Comparison of ENCODE assay signal across 29 cellular contexts in genomic region chr6:34633785-34634184, GRCh38.
"Had no signal": no experiment of that assay in that cellular context is flagged by ENCODE, and none has a peak within 500 bp of the region (broad histone marks: within the 10 kb centered on the region; RNA-seq: fewer than 3 reads in every experiment).

No MANE protein-coding gene starts in this region.

- H3K27me3 ChIP-seq: breast epithelium, gastrocnemius medialis, sigmoid colon, stomach, thyroid gland, upper lobe of right lung had no signal

- H3K4me3 ChIP-seq: breast epithelium, gastrocnemius medialis, left ventricle myocardium inferior, lung, mucosa of descending colon, sigmoid colon, stomach, thyroid gland, upper lobe of right lung had no signal

- DNase-seq: activated CD4-positive, alpha-beta T cell treated with anti-CD3 and anti-CD28 coated beads for 4 hours; activated CD4-positive, alpha-beta T cell treated with anti-CD3 and anti-CD28 coated beads, Interleukin-2, amount 50 U/mL, for 4 hours; activated effector memory CD4-positive, alpha-beta T cell treated with anti-CD3 and anti-CD28 coated beads, Interleukin-2, amount 50 U/mL, for 16 hours; activated naive CD4-positive, alpha-beta T cell treated with anti-CD3 and anti-CD28 coated beads, Interleukin-2, amount 10 ng/mL, durations not matched to agents 7 days and 5 days; activated T-cell treated with anti-CD3 and anti-CD28 coated beads for 4 hours; amygdala; central memory CD4-positive, alpha-beta T cell; dermis blood vessel endothelial cell; effector CD4-positive, alpha-beta T cell; gastrocnemius medialis; glutamatergic neuron; islet precursor cell; left ventricle myocardium inferior; mucosa of descending colon; posterior cingulate gyrus; sigmoid colon; small intestine; stimulated activated CD4-positive, alpha-beta T cell treated with anti-CD3 and anti-CD28 coated beads, Interleukin-4, amount 100 ng/mL, for 24 hours; stimulated activated naive B cell treated with anti-CD40 and anti-IgM and Interleukin-4, amounts not matched to agents 10 μg/mL and 1 μg/mL and 100 μg/mL, for 72 hours; stomach; T-helper 9 cell; thyroid gland; upper lobe of right lung had no signal

- H3K36me3 ChIP-seq: breast epithelium, left ventricle myocardium inferior, thyroid gland, upper lobe of right lung had no signal

- H3K27ac Mint-ChIP-seq: activated naive CD4-positive, alpha-beta T cell treated with anti-CD3 and anti-CD28 coated beads, Interleukin-2, amount 10 ng/mL, durations not matched to agents 7 days and 5 days; activated T-helper 1 cell treated with anti-CD3 and anti-CD28 coated beads, Interleukin-12 subunit alpha, Interleukin-12 subunit beta, Interleukin-2, Interleukin-4 antibody, amounts not matched to agents 30 ng/mL and 10 ng/mL and 1 ng/mL, durations not matched to agents 14 hours and 24 hours and 36 hours had no signal

- ATAC-seq: gastrocnemius medialis; mucosa of descending colon; natural killer cell treated with Interleukin-12 subunit alpha and Interleukin-12 subunit beta and Interleukin-15 and Interleukin-18, amount 100 ng/mL, for 72 hours; stimulated activated naive B cell treated with anti-CD40 and anti-IgM and Interleukin-4, amounts not matched to agents 10 μg/mL and 1 μg/mL and 100 μg/mL, for 72 hours; upper lobe of right lung had no signal

- H3K27me3 Mint-ChIP-seq: activated naive CD4-positive, alpha-beta T cell treated with anti-CD3 and anti-CD28 coated beads, Interleukin-2, amount 10 ng/mL, durations not matched to agents 7 days and 5 days; natural killer cell treated with Interleukin-12 subunit alpha and Interleukin-12 subunit beta and Interleukin-15 and Interleukin-18, amount 100 ng/mL, for 72 hours; stimulated activated naive B cell treated with anti-CD40 and anti-IgM and Interleukin-4, amounts not matched to agents 10 μg/mL and 1 μg/mL and 100 μg/mL, for 72 hours had no signal

- H3K27ac ChIP-seq: breast epithelium, epithelial cell of prostate, gastrocnemius medialis, left ventricle myocardium inferior, sigmoid colon, stomach, thyroid gland, upper lobe of right lung, VCaP had no signal

- H3K9me3 Mint-ChIP-seq: activated naive CD4-positive, alpha-beta T cell treated with anti-CD3 and anti-CD28 coated beads, Interleukin-2, amount 10 ng/mL, durations not matched to agents 7 days and 5 days; activated T-helper 1 cell treated with anti-CD3 and anti-CD28 coated beads, Interleukin-12 subunit alpha, Interleukin-12 subunit beta, Interleukin-2, Interleukin-4 antibody, amounts not matched to agents 30 ng/mL and 10 ng/mL and 1 ng/mL, durations not matched to agents 14 hours and 24 hours and 36 hours; natural killer cell treated with Interleukin-12 subunit alpha and Interleukin-12 subunit beta and Interleukin-15 and Interleukin-18, amount 100 ng/mL, for 72 hours; stimulated activated naive B cell treated with anti-CD40 and anti-IgM and Interleukin-4, amounts not matched to agents 10 μg/mL and 1 μg/mL and 100 μg/mL, for 72 hours had no signal

- H3K9me3 ChIP-seq: breast epithelium, gastrocnemius medialis, left ventricle myocardium inferior, mucosa of descending colon, sigmoid colon, stomach, thyroid gland, upper lobe of right lung had no signal

- H3K4me3 Mint-ChIP-seq: activated naive CD4-positive, alpha-beta T cell treated with anti-CD3 and anti-CD28 coated beads, Interleukin-2, amount 10 ng/mL, durations not matched to agents 7 days and 5 days; activated T-helper 1 cell treated with anti-CD3 and anti-CD28 coated beads, Interleukin-12 subunit alpha, Interleukin-12 subunit beta, Interleukin-2, Interleukin-4 antibody, amounts not matched to agents 30 ng/mL and 10 ng/mL and 1 ng/mL, durations not matched to agents 14 hours and 24 hours and 36 hours; natural killer cell treated with Interleukin-12 subunit alpha and Interleukin-12 subunit beta and Interleukin-15 and Interleukin-18, amount 100 ng/mL, for 72 hours had no signal

- H3K4me1 Mint-ChIP-seq: activated naive CD4-positive, alpha-beta T cell treated with anti-CD3 and anti-CD28 coated beads, Interleukin-2, amount 10 ng/mL, durations not matched to agents 7 days and 5 days had no signal

- H3K4me1 ChIP-seq: breast epithelium, upper lobe of right lung had no signal
